Comparison of ENCODE assay signal across 22 cellular contexts in the genomic region with DNA sequence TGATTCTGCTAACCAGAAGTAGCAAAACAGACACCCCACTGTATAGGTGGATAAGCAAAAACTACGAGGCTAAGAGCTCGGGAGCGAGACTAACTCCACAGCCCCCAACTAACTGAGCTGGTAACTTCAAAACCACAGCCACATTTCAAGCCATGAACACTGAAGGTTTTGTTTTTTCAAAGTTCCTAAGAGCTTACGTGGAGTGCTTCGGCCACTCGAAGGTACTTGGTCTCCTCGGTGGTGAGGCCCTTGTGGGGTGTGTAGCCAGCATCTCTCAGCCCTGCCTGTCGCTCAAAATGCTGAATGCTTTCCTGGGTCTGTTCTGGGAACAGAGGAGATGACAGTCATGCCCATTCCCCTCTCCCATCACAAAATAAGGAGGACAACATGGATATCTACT.
"Had no signal": no experiment of that assay in that cellular context is flagged by ENCODE, and none has a peak within 500 bp of the region (broad histone marks: within the 10 kb centered on the region; RNA-seq: fewer than 3 reads in every experiment).

No MANE protein-coding gene starts in this region.

- H3K9me3 Mint-ChIP-seq: activated CD4-positive, alpha-beta T cell treated with anti-CD3 and anti-CD28 coated beads, Interleukin-2, amount 10 ng/mL, durations not matched to agents 24 days and 14 days; naive B cell; neural progenitor cell; T-cell had no signal

- H3K4me3 Mint-ChIP-seq: activated CD4-positive, alpha-beta T cell treated with anti-CD3 and anti-CD28 coated beads, Interleukin-2, amount 10 ng/mL, durations not matched to agents 24 days and 14 days; activated naive CD8-positive, alpha-beta T cell; naive B cell; neural progenitor cell; T-cell had no signal

- H3K4me3 ChIP-seq: colonic mucosa, mucosa of descending colon, neural progenitor cell, SK-N-MC, tibial nerve, uterus had no signal

- ATAC-seq: mucosa of descending colon, T-cell had no signal

- H3K27me3 ChIP-seq: brain microvascular endothelial cell, colonic mucosa, neural progenitor cell, tibial nerve, uterus had no signal

- H3K27ac Mint-ChIP-seq: neural progenitor cell had no signal

- H3K4me1 Mint-ChIP-seq: activated CD4-positive, alpha-beta T cell treated with anti-CD3 and anti-CD28 coated beads, Interleukin-2, amount 10 ng/mL, durations not matched to agents 24 days and 14 days; neural progenitor cell had no signal

- H3K9me3 ChIP-seq: colonic mucosa, mucosa of descending colon, tibial nerve, uterus had no signal

- H3K36me3 ChIP-seq: neural progenitor cell, uterus had no signal

- H3K27ac ChIP-seq: brain microvascular endothelial cell, colonic mucosa, neural progenitor cell, SK-N-MC, tibial nerve, uterus had no signal

- H3K27me3 Mint-ChIP-seq: activated CD4-positive, alpha-beta T cell treated with anti-CD3 and anti-CD28 coated beads, Interleukin-2, amount 10 ng/mL, durations not matched to agents 24 days and 14 days; activated naive CD8-positive, alpha-beta T cell; naive B cell; progenitor cell of endocrine pancreas; T-cell had no signal

- H3K4me1 ChIP-seq: colonic mucosa, tibial nerve, uterus had no signal

- DNase-seq: activated CD4-positive, alpha-beta T cell treated with anti-CD3 and anti-CD28 coated beads, Interleukin-2, amount 10 ng/mL, durations not matched to agents 24 days and 14 days; activated CD4-positive, CD25-positive, alpha-beta regulatory T cell; activated effector memory CD4-positive, alpha-beta T cell treated with Interleukin-2 at 50 U/mL for 16 hours; activated T-cell treated with anti-CD3 and anti-CD28 coated beads for 4 hours; amygdala; brain microvascular endothelial cell; central memory CD4-positive, alpha-beta T cell; colonic mucosa; head of caudate nucleus; mammary epithelial cell; mucosa of descending colon; naive B cell; stimulated activated naive CD4-positive, alpha-beta T cell; substantia nigra; T-cell; T-helper 9 cell; uterus had no signal
